1 cellular context compared by ENCODE assay signal in genomic region chr19:33310606-33311325, GRCh38.
TF ChIP-seq lines count a peak whose summit lies in the region.

No MANE protein-coding gene starts in this region.

TF ChIP-seq in SK-N-SH, 30 proteins besides CTCF, POLR2A, EP300 and RAD21 (continued from another document):
- TF ChIP-seq ZBTB33 (IDR thresholded peaks at IDR 0.05; ENCODE audit: borderline replicate concordance, low read depth): no peak
- TF ChIP-seq PBX3 (IDR thresholded peaks at IDR 0.05): no peak
- no peak for TF ChIP-seq POLR2AphosphoS5 (IDR thresholded peaks at IDR 0.05; ENCODE audit: low read depth, low read length)
- TF ChIP-seq ELF1 (IDR thresholded peaks at IDR 0.05): no peak
- no peak for TF ChIP-seq SIN3A (IDR thresholded peaks at IDR 0.05; ENCODE audit: borderline replicate concordance, low read depth, low read length)
- TF ChIP-seq FOSL2 (IDR thresholded peaks at IDR 0.05; ENCODE audit: borderline replicate concordance, low read depth): no peak
